9 cellular contexts compared by ENCODE assay signal in genomic region chr7:86978804-86979506, GRCh38.
A peak's percentile ranks its signal among the peaks of the same experiment; 100 is the strongest.
DNase-seq lines count a peak whose midpoint lies in the region; ATAC-seq and TF ChIP-seq lines count a peak whose summit lies in the region.
"Had no signal": no experiment of that assay in that cellular context is flagged by ENCODE, and none has a peak within 500 bp of the region (broad histone marks: within the 10 kb centered on the region; RNA-seq: fewer than 3 reads in every experiment).

No MANE protein-coding gene starts in this region.

- peaks cover 21% of the 10 kb centered on the region for H3K4me1 Mint-ChIP-seq in activated CD4-positive, alpha-beta memory T cell treated with anti-CD3 and anti-CD28 coated beads, Interleukin-2, amount 10 ng/mL, durations not matched to agents 7 days and 5 days
- peaks cover 41% of the 10 kb centered on the region for H3K4me1 Mint-ChIP-seq in activated CD4-positive, alpha-beta memory T cell treated with anti-CD3 and anti-CD28 coated beads for 36 hours (ENCODE audit: low read depth)

- intact Hi-C loops in activated CD4-positive, alpha-beta memory T cell treated with anti-CD3 and anti-CD28 coated beads for 36 hours (cut with micrococcal nuclease), result loop anchor here (1.0 to 2.0 kb wide), 4 partner anchors 48 to 237 kb away; partner anchors contain the start of gene DMTF1
- intact Hi-C loops in mucosa of descending colon (cut with DNase I, micrococcal nuclease), result no loop called here
- intact Hi-C loops in left cardiac atrium (cut with DNase I), result no loop called here

- POLR2A ChIA-PET in activated CD4-positive, alpha-beta memory T cell treated with anti-CD3 and anti-CD28 coated beads, Interleukin-2, amount 10 ng/mL, durations not matched to agents 7 days and 5 days (lab: Charles Lee), result interaction anchor here (0.8 to 1.2 kb wide), 2 partner anchors 52 to 173 kb away, joined by 3 read pairs; partner anchors contain the start of gene DMTF1
- POLR2A ChIA-PET in activated CD4-positive, alpha-beta memory T cell treated with anti-CD3 and anti-CD28 coated beads for 36 hours (lab: Charles Lee), result interaction anchor here (1.1 to 1.3 kb wide), 2 partner anchors 81 to 174 kb away, joined by 3 read pairs; partner anchors contain the start of genes DMTF1 and ELAPOR2

- H3K27me3 Mint-ChIP-seq in activated CD4-positive, alpha-beta memory T cell treated with anti-CD3 and anti-CD28 coated beads, Interleukin-2, amount 10 ng/mL, durations not matched to agents 7 days and 5 days, result no peaks in the 10 kb centered on the region
- no peaks in the 10 kb centered on the region for H3K27me3 Mint-ChIP-seq in activated CD4-positive, alpha-beta memory T cell treated with anti-CD3 and anti-CD28 coated beads for 36 hours

- DNase-seq in activated CD4-positive, alpha-beta memory T cell treated with anti-CD3 and anti-CD28 coated beads, Interleukin-2, amount 10 ng/mL, durations not matched to agents 7 days and 5 days, result no peak
- DNase-seq in activated CD4-positive, alpha-beta memory T cell treated with anti-CD3 and anti-CD28 coated beads for 36 hours, result no peak
- DNase-seq in mucosa of descending colon (peak in 1 of 3 donors; percentile 17), COLO829 (ENCODE audit: low spot score) (no peak), COLO668 (lab: John Stamatoyannopoulos, UW; ENCODE audit: unreplicated experiment) (no peak), left cardiac atrium (no peak)

- CTCF ChIA-PET in activated CD4-positive, alpha-beta memory T cell treated with anti-CD3 and anti-CD28 coated beads, Interleukin-2, amount 10 ng/mL, durations not matched to agents 7 days and 5 days (lab: Charles Lee), result interaction anchor here (1.2 to 1.3 kb wide), 2 partner anchors 38 to 169 kb away, joined by 4 to 5 read pairs; no protein-coding TSS in a partner anchor
- CTCF ChIA-PET in activated CD4-positive, alpha-beta memory T cell treated with anti-CD3 and anti-CD28 coated beads for 36 hours (lab: Charles Lee), result interaction anchor here (0.9 to 1.6 kb wide), 2 partner anchors 169 to 437 kb away, joined by 3 to 4 read pairs; no protein-coding TSS in a partner anchor

- TF ChIP-seq CTCF in mucosa of descending colon (IDR thresholded peaks at IDR 0.05), result no peak

- no peaks in the 10 kb centered on the region for H3K9me3 ChIP-seq in mucosa of descending colon

- no peak overlapping the region for H3K4me3 Mint-ChIP-seq in activated CD4-positive, alpha-beta memory T cell treated with anti-CD3 and anti-CD28 coated beads, Interleukin-2, amount 10 ng/mL, durations not matched to agents 7 days and 5 days
- no peak overlapping the region for H3K4me3 Mint-ChIP-seq in activated CD4-positive, alpha-beta memory T cell treated with anti-CD3 and anti-CD28 coated beads for 36 hours

- ATAC-seq in GM21723 (IDR thresholded peaks at IDR 0.05; ENCODE audit: unreplicated experiment), result peak; percentile 88
- ATAC-seq in HG03558 (IDR thresholded peaks at IDR 0.05; ENCODE audit: extremely low read depth, unreplicated experiment), result peak; percentile 61
- peak; percentile 88 for ATAC-seq in mucosa of descending colon
- no peak for ATAC-seq in left cardiac atrium
- ATAC-seq: HCT116 had no signal

- peak overlapping the region; percentile 53 for H3K27ac Mint-ChIP-seq in activated CD4-positive, alpha-beta memory T cell treated with anti-CD3 and anti-CD28 coated beads, Interleukin-2, amount 10 ng/mL, durations not matched to agents 7 days and 5 days
- no peak overlapping the region for H3K27ac Mint-ChIP-seq in activated CD4-positive, alpha-beta memory T cell treated with anti-CD3 and anti-CD28 coated beads for 36 hours

- peaks cover 2% of the 10 kb centered on the region for H3K9me3 Mint-ChIP-seq in activated CD4-positive, alpha-beta memory T cell treated with anti-CD3 and anti-CD28 coated beads, Interleukin-2, amount 10 ng/mL, durations not matched to agents 7 days and 5 days
- H3K9me3 Mint-ChIP-seq in activated CD4-positive, alpha-beta memory T cell treated with anti-CD3 and anti-CD28 coated beads for 36 hours, result peaks cover 8% of the 10 kb centered on the region

- peaks cover 17% of the 10 kb centered on the region for H3K4me1 ChIP-seq in mucosa of descending colon (ENCODE audit: low read depth)

- no peak overlapping the region for H3K4me3 ChIP-seq in mucosa of descending colon

- no peaks in the 10 kb centered on the region for H3K36me3 ChIP-seq in mucosa of descending colon (ENCODE audit: low read depth)

- no peaks in the 10 kb centered on the region for H3K36me3 Mint-ChIP-seq in activated CD4-positive, alpha-beta memory T cell treated with anti-CD3 and anti-CD28 coated beads, Interleukin-2, amount 10 ng/mL, durations not matched to agents 7 days and 5 days (ENCODE audit: low read depth)
- H3K36me3 Mint-ChIP-seq in activated CD4-positive, alpha-beta memory T cell treated with anti-CD3 and anti-CD28 coated beads for 36 hours, result peaks cover 6% of the 10 kb centered on the region

Comparison
In these comparisons a context has a peak if more than half of its experiments do, and no peak if none do; other contexts are left out.
1. ATAC-seq: peak in GM21723 (single experiment), HG03558 (single experiment) and mucosa of descending colon (single experiment); none in left cardiac atrium (0 of 2).